In the genomic region with DNA sequence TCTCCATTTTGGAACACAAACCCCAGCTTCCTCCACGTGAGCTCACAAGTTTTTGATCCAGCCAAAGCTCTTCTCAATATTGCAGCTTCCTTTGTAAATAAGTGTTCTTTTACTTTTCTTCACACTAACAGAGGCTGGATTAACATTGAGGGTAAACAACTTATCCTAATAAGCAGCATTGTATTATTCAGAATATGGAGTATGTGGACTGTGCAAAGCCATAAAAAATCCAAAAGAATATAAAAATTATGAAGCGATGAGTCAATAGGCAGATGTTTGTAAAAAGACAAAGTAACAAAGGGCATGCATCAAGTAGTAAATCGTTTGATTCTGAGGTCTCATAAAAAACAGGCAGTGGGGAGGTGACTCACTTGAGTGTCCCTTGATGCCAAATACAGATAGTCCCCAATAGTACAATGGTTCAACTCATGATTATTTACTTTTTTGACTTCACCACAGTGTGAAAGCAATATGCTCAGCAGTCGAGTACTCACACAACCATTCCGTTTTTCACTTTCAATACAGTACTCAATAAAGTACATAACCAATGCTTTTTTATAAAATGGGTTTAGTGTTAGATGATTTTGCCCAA, we compare ENCODE assay signal across 23 cellular contexts. TPM values are rescaled to one million over a fixed set of nuclear protein-coding genes. Genes with fewer than 3 reads are reported as not detected.
DNase-seq lines count a peak whose midpoint lies in the region; ATAC-seq and TF ChIP-seq lines count a peak whose summit lies in the region.
"Had no signal": no experiment of that assay in that cellular context is flagged by ENCODE, and none has a peak within 500 bp of the region (broad histone marks: within the 10 kb centered on the region; RNA-seq: fewer than 3 reads in every experiment).

No MANE protein-coding gene starts in this region.

- H3K4me3 ChIP-seq in Panc1 (ENCODE audit: low read depth in 2 of 2, low read length in 2 of 2), result no peak overlapping the region
- H3K4me3 ChIP-seq in mucosa of descending colon, result no peak overlapping the region
- no peak overlapping the region for H3K4me3 ChIP-seq in ovary
- H3K4me3 ChIP-seq: BLaER1, esophagus muscularis mucosa, smooth muscle cell had no signal

- no peaks in the 10 kb centered on the region for H3K36me3 ChIP-seq in Panc1 (ENCODE audit: control insufficient read depth, insufficient read depth, low read length)
- H3K36me3 ChIP-seq in mucosa of descending colon (ENCODE audit: low read depth), result no peaks in the 10 kb centered on the region
- no peaks in the 10 kb centered on the region for H3K36me3 ChIP-seq in ovary
- H3K36me3 ChIP-seq: BLaER1, esophagus muscularis mucosa had no signal

- H3K27ac ChIP-seq in Panc1 (ENCODE audit: low read length) (no peak overlapping the region), ovary (no peak overlapping the region)
- H3K27ac ChIP-seq: 22Rv1, BLaER1, esophagus muscularis mucosa had no signal

- no TSS peak for BruUV-seq in Panc1 (replicated peaks; lab: Mats Ljungman, UMichigan)

- H3K27me3 ChIP-seq in Panc1 (ENCODE audit: control insufficient read depth, insufficient read depth, low read length) (no peaks in the 10 kb centered on the region), ovary (no peaks in the 10 kb centered on the region)
- H3K27me3 ChIP-seq: BLaER1, esophagus muscularis mucosa had no signal

- peak; percentile 96 for ATAC-seq in Panc1
- peak; percentile 72 for ATAC-seq in mucosa of descending colon
- ATAC-seq in HG03025 (IDR thresholded peaks at IDR 0.05; ENCODE audit: low FRiP score, unreplicated experiment), result no peak
- ATAC-seq: left lobe of liver, Right ventricle myocardium inferior had no signal

- TF ChIP-seq CTCF in Panc1 (IDR thresholded peaks at IDR 0.05) (no peak), mucosa of descending colon (IDR thresholded peaks at IDR 0.05) (no peak), ovary (IDR thresholded peaks at IDR 0.05) (no peak)

- POLR2A ChIA-PET in Panc1 (lab: Charles Lee), result no interaction called here

- DNase-seq in DMS153 (lab: John Stamatoyannopoulos, UW) (peak; percentile 58), DMS153 treated with DMSO at 0.1 percent for 48 hours (lab: John Stamatoyannopoulos, UW; ENCODE audit: unreplicated experiment) (no peak), HT1080 (ENCODE audit: low read depth) (peak; percentile 72), Panc1 (ENCODE audit: low read depth, low spot score) (no peak), mucosa of descending colon (no peak), ovary (no peak)
- no peak for DNase-seq in stimulated activated naive CD4-positive, alpha-beta T cell treated with Interleukin-2 at 50 U/mL for 16 hours (lab: John Stamatoyannopoulos, UW)
- DNase-seq: activated CD8-positive, alpha-beta memory T cell treated with anti-CD3 and anti-CD28 coated beads, Interleukin-2, amount 50 U/mL, for 48 hours; activated naive CD4-positive, alpha-beta T cell treated with Interleukin-2 at 50 U/mL for 16 hours; amygdala; caudate nucleus; NCI-H1436 treated with DMSO at 0.1 percent for 48 hours; NCI-H2227 treated with DMSO at 0.1 percent for 48 hours; stimulated activated CD4-positive, alpha-beta T cell treated with anti-CD3 and anti-CD28 coated beads, Interleukin-4, amount 100 ng/mL, for 1 hour had no signal

- TF ChIP-seq EP300 in ovary (IDR thresholded peaks at IDR 0.05), result no peak

- in situ Hi-C loops in Panc1 (cut with HindIII; ENCODE audit: low pct_unique_long_range_greater_than_20kb, low sequenced_read_pairs), result no loop called here

- TF ChIP-seq POLR2A in ovary (IDR thresholded peaks at IDR 0.05), result no peak

- WGBS in ovary, 3 donors, result 69 to 73% (median 70%) methylated on average over 5 of the region's 5 CpGs

- intact Hi-C loops in Panc1 (cut with micrococcal nuclease; ENCODE audit: unreplicated experiment) (no loop called here), mucosa of descending colon (cut with DNase I, micrococcal nuclease) (no loop called here), ovary (cut with DNase I) (loop anchor here in 1 of 4 donors (5.0 kb wide), 1 partner anchor 294 kb away; no protein-coding TSS in a partner anchor)

- CTCF ChIA-PET in Panc1 (lab: Charles Lee), result interaction anchor here (0.7 kb wide), 1 partner anchor 156 kb away, joined by 3 read pairs; no protein-coding TSS in a partner anchor

- H3K9me3 ChIP-seq in Panc1 (ENCODE audit: control insufficient read depth, insufficient read depth, low read depth, low read length), result no peaks in the 10 kb centered on the region
- no peaks in the 10 kb centered on the region for H3K9me3 ChIP-seq in mucosa of descending colon
- H3K9me3 ChIP-seq in ovary, result no peaks in the 10 kb centered on the region
- H3K9me3 ChIP-seq: BLaER1, esophagus muscularis mucosa had no signal

- H3K4me1 ChIP-seq in Panc1 (ENCODE audit: control insufficient read depth, insufficient read depth, low read length) (no peaks in the 10 kb centered on the region; the same call in 1 of the 2 replicates), mucosa of descending colon (ENCODE audit: low read depth) (no peaks in the 10 kb centered on the region), ovary (ENCODE audit: insufficient read depth) (no peaks in the 10 kb centered on the region)
- H3K4me1 ChIP-seq: esophagus muscularis mucosa had no signal

RNA-seq across cellular contexts. Expression of a gene that starts 23.1 kb away (rescaled TPM):
- total RNA-seq in HT1080 (2014; rRNA removed; shearing (Covaris generic)), result not detected in 2 replicates
- not detected in 2 replicates for polyA plus RNA-seq in HT1080 (2015; cell fraction: cytosol; rRNA removed)
- polyA plus RNA-seq in HT1080 (2015; cell fraction: nucleus; rRNA removed), result not detected in 2 replicates
- total RNA-seq in Panc1 (2021; ENCODE audit: unreplicated experiment) (0.28 TPM), mucosa of descending colon (1 to 10 TPM; 1.7 to 2.1 (median 2.0) TPM), ovary (not detected)
- 0.28 TPM for polyA plus RNA-seq in Panc1 (2012; ENCODE audit: insufficient read length)
- under 1 TPM in 1 of 2 donors, not detected in 1; 0.05 TPM for polyA plus RNA-seq in ovary
- total RNA-seq: left lobe of liver, mesothelial cell of epicardium, posterior vena cava, Right ventricle myocardium inferior, smooth muscle cell had no signal
- polyA plus RNA-seq: smooth muscle cell had no signal

RNA-seq across cellular contexts. Expression of a gene that starts 39.3 kb away (rescaled TPM):
- 3.5 and 7.2 TPM in 2 replicates for total RNA-seq in HT1080 (2014; rRNA removed; shearing (Covaris generic))
- polyA plus RNA-seq in HT1080 (2015; cell fraction: cytosol; rRNA removed), result 6.4 and 9.9 TPM in 2 replicates
- polyA plus RNA-seq in HT1080 (2015; cell fraction: nucleus; rRNA removed), result 7.5 and 12.1 TPM in 2 replicates
- total RNA-seq in Panc1 (2021; ENCODE audit: unreplicated experiment), result 4.0 TPM
- 1.9 TPM for polyA plus RNA-seq in Panc1 (2012; ENCODE audit: insufficient read length)
- 10 to 100 TPM in 1 of 3 donors, 1 to 10 TPM in 2; 6.7 to 15.9 (median 7.1) TPM for total RNA-seq in mucosa of descending colon
- total RNA-seq in ovary, result 10 to 100 TPM; 20.3 to 56.0 (median 30.1) TPM
- polyA plus RNA-seq in ovary, result 10 to 100 TPM; 14.3 to 21.8 TPM

Comparison
In these comparisons a context has a peak if more than half of its experiments do, and no peak if none do; other contexts are left out.
1. DNase-seq: peak in DMS153 (single experiment) and HT1080 (single experiment); none in DMS153 treated with DMSO at 0.1 percent for 48 hours (single experiment), Panc1 (single experiment), mucosa of descending colon (0 of 3), stimulated activated naive CD4-positive, alpha-beta T cell treated with Interleukin-2 at 50 U/mL for 16 hours (single experiment) and ovary (0 of 5).